13 cellular contexts compared by ENCODE assay signal in genomic region chr1:219184337-219184736, GRCh38.
"Had no signal": no experiment of that assay in that cellular context is flagged by ENCODE, and none has a peak within 500 bp of the region (broad histone marks: within the 10 kb centered on the region; RNA-seq: fewer than 3 reads in every experiment).

No MANE protein-coding gene starts in this region.

- H3K4me3 ChIP-seq: cardiac muscle cell, mucosa of descending colon, psoas muscle, right lobe of liver, smooth muscle cell had no signal

- DNase-seq: activated CD4-positive, CD25-positive, alpha-beta regulatory T cell treated with anti-CD3 and anti-CD28 coated beads, Interleukin-2, amount 50 U/mL, for 72 hours; activated naive CD4-positive, alpha-beta T cell; mucosa of descending colon; nephron progenitor cell; occipital lobe; psoas muscle; right lobe of liver; stimulated activated naive CD8-positive, alpha-beta T cell treated with anti-CD3 and anti-CD28 coated beads, Interleukin-15, amount 100 ng/mL, for 72 hours had no signal

- H3K36me3 ChIP-seq: right lobe of liver had no signal

- ATAC-seq: left lobe of liver; mucosa of descending colon; psoas muscle; right lobe of liver; stimulated activated naive CD8-positive, alpha-beta T cell treated with anti-CD3 and anti-CD28 coated beads, Interleukin-15, amount 100 ng/mL, for 72 hours had no signal

- H3K27ac ChIP-seq: cardiac muscle cell, psoas muscle, right lobe of liver had no signal

- H3K4me3 Mint-ChIP-seq: activated T-helper 1 cell treated with anti-CD3 and anti-CD28 coated beads, Interleukin-12 subunit alpha, Interleukin-12 subunit beta, Interleukin-2, Interleukin-4 antibody, amounts not matched to agents 30 ng/mL and 10 ng/mL and 1 ng/mL, durations not matched to agents 14 hours and 24 hours and 36 hours; nephron progenitor cell; stimulated activated naive CD8-positive, alpha-beta T cell treated with anti-CD3 and anti-CD28 coated beads, Interleukin-15, amount 100 ng/mL, for 72 hours; type B pancreatic cell had no signal

- H3K27ac Mint-ChIP-seq: activated T-helper 1 cell treated with anti-CD3 and anti-CD28 coated beads, Interleukin-12 subunit alpha, Interleukin-12 subunit beta, Interleukin-2, Interleukin-4 antibody, amounts not matched to agents 30 ng/mL and 10 ng/mL and 1 ng/mL, durations not matched to agents 14 hours and 24 hours and 36 hours; nephron progenitor cell; stimulated activated naive CD8-positive, alpha-beta T cell treated with anti-CD3 and anti-CD28 coated beads, Interleukin-15, amount 100 ng/mL, for 72 hours; type B pancreatic cell had no signal

- H3K9me3 Mint-ChIP-seq: activated T-helper 1 cell treated with anti-CD3 and anti-CD28 coated beads, Interleukin-12 subunit alpha, Interleukin-12 subunit beta, Interleukin-2, Interleukin-4 antibody, amounts not matched to agents 30 ng/mL and 10 ng/mL and 1 ng/mL, durations not matched to agents 14 hours and 24 hours and 36 hours; stimulated activated naive CD8-positive, alpha-beta T cell treated with anti-CD3 and anti-CD28 coated beads, Interleukin-15, amount 100 ng/mL, for 72 hours had no signal

- H3K27me3 Mint-ChIP-seq: stimulated activated naive CD8-positive, alpha-beta T cell treated with anti-CD3 and anti-CD28 coated beads, Interleukin-15, amount 100 ng/mL, for 72 hours; type B pancreatic cell had no signal

- H3K9me3 ChIP-seq: mucosa of descending colon, psoas muscle, right lobe of liver had no signal

- H3K4me2 ChIP-seq: smooth muscle cell had no signal

- H3K27me3 ChIP-seq: cardiac muscle cell, right lobe of liver had no signal
